In genomic region chr12:86550222-86551145, GRCh38 we compare ENCODE assay signal across 1 cellular context.
TF ChIP-seq lines count a peak whose summit lies in the region.

No MANE protein-coding gene starts in this region.

TF ChIP-seq in IMR-90, 13 proteins besides CTCF, POLR2A, EP300 and RAD21:
- no peak for TF ChIP-seq RCOR1 (IDR thresholded peaks at IDR 0.05; ENCODE audit: insufficient replicate concordance, low read length)
- no peak for TF ChIP-seq FOS (IDR thresholded peaks at IDR 0.05; ENCODE audit: low read depth, low read length)
- TF ChIP-seq RFX5 (IDR thresholded peaks at IDR 0.05; ENCODE audit: low read depth, low read length): no peak
- TF ChIP-seq NFE2L2 (IDR thresholded peaks at IDR 0.05; ENCODE audit: low read depth, low read length): no peak
- TF ChIP-seq USF2 (IDR thresholded peaks at IDR 0.05; ENCODE audit: low read depth, low read length): no peak
- TF ChIP-seq CEBPB (IDR thresholded peaks at IDR 0.05; ENCODE audit: low read depth, low read length): no peak
- no peak for TF ChIP-seq ELK1 (IDR thresholded peaks at IDR 0.05; ENCODE audit: borderline replicate concordance, low read depth, low read length)
- TF ChIP-seq MAZ (IDR thresholded peaks at IDR 0.05; ENCODE audit: borderline replicate concordance, low read depth, low read length): no peak
- TF ChIP-seq MAFK (IDR thresholded peaks at IDR 0.05; ENCODE audit: low read depth, low read length): no peak
